In the genomic region with DNA sequence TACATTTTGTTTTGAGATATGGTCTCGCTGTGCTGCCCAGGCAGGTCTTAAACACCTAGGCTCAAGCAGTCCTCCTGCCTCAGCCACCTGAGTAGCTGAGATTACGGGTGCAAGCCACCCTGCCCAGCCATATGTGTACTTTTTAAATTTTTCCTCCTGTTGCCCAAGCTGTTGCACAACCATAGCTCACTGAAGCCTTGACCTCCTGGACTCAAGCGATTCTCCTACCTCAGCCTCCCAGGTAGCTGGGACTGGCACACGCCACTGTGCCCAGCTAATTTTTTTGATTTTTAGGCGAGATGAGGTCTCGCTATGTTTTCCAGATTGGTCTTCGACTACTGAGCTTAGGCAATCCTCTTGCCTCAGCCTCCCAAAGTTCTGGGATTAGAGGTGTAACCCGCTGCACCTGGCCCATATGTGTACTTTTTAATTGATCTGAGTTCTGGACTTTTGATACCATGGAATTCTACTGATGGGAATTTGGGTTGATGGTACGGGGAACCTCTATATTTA, we compare ENCODE assay signal across 1 cellular context.
TF ChIP-seq lines count a peak whose summit lies in the region.

No MANE protein-coding gene starts in this region.

TF ChIP-seq in HepG2, 621 proteins besides CTCF, POLR2A, EP300 and RAD21 (continued from another document and continues in another):
- TF ChIP-seq, protein P1, sequence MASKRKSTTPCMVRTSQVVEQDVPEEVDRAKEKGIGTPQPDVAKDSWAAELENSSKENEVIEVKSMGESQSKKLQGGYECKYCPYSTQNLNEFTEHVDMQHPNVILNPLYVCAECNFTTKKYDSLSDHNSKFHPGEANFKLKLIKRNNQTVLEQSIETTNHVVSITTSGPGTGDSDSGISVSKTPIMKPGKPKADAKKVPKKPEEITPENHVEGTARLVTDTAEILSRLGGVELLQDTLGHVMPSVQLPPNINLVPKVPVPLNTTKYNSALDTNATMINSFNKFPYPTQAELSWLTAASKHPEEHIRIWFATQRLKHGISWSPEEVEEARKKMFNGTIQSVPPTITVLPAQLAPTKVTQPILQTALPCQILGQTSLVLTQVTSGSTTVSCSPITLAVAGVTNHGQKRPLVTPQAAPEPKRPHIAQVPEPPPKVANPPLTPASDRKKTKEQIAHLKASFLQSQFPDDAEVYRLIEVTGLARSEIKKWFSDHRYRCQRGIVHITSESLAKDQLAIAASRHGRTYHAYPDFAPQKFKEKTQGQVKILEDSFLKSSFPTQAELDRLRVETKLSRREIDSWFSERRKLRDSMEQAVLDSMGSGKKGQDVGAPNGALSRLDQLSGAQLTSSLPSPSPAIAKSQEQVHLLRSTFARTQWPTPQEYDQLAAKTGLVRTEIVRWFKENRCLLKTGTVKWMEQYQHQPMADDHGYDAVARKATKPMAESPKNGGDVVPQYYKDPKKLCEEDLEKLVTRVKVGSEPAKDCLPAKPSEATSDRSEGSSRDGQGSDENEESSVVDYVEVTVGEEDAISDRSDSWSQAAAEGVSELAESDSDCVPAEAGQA (IDR thresholded peaks at IDR 0.05; ENCODE audit: low read depth): peak; percentile 45; the same call in 1 of the 2 replicates
- TF ChIP-seq, protein P1 (CRISPR knock-in tag; IDR thresholded peaks at IDR 0.05; ENCODE audit: borderline replicate concordance): no peak
- TF ChIP-seq ZNF589 (CRISPR knock-in tag; conservative IDR thresholded peaks at IDR 0.05) (0 out of 2 replicates have a peak, but pooled peaks have one; percentile 32), TOPORS (CRISPR knock-in tag; IDR thresholded peaks at IDR 0.05) (0 out of 2 replicates have a peak, but pooled peaks have one; percentile 52), SUZ12 (IDR thresholded peaks at IDR 0.05; ENCODE audit: low read depth, low read length) (no peak), SMARCC2 (IDR thresholded peaks at IDR 0.05) (peak; percentile 84; the same call in 1 of the 2 replicates), POLR2G (IDR thresholded peaks at IDR 0.05; ENCODE audit: low read depth, low read length) (no peak), HNRNPUL1 (IDR thresholded peaks at IDR 0.05; ENCODE audit: low read depth, low read length) (no peak), ZNF225 (CRISPR knock-in tag; IDR thresholded peaks at IDR 0.05) (no peak; the same call in 1 of the 2 replicates), MATR3 (CRISPR knock-in tag; IDR thresholded peaks at IDR 0.05) (no peak), MXD4 (CRISPR knock-in tag; IDR thresholded peaks at IDR 0.05) (0 out of 2 replicates have a peak, but pooled peaks have one; percentile 61), YEATS2 (CRISPR knock-in tag; IDR thresholded peaks at IDR 0.05; ENCODE audit: borderline replicate concordance) (peak; percentile 64; the same call in 1 of the 2 replicates), ZNF839 (CRISPR knock-in tag; IDR thresholded peaks at IDR 0.05; ENCODE audit: borderline replicate concordance) (0 out of 2 replicates have a peak, but pooled peaks have one; percentile 86), ZNF382 (CRISPR knock-in tag; IDR thresholded peaks at IDR 0.05; ENCODE audit: borderline replicate concordance) (no peak), NFYB (CRISPR knock-in tag; IDR thresholded peaks at IDR 0.05) (no peak; the same call in 1 of the 2 replicates), ZNF484 (CRISPR knock-in tag; IDR thresholded peaks at IDR 0.05; ENCODE audit: borderline replicate concordance, low read depth) (no peak), KLF13 (CRISPR knock-in tag; IDR thresholded peaks at IDR 0.05) (no peak), POLR2AphosphoS5 (IDR thresholded peaks at IDR 0.05; ENCODE audit: low read depth, low read length) (no peak), RCOR2 (CRISPR knock-in tag; IDR thresholded peaks at IDR 0.05) (peak; percentile 99), ZBTB3 (CRISPR knock-in tag; IDR thresholded peaks at IDR 0.05; ENCODE audit: borderline replicate concordance, low read depth) (0 out of 2 replicates have a peak, but pooled peaks have one; percentile 1), KDM5B (CRISPR knock-in tag; IDR thresholded peaks at IDR 0.05; ENCODE audit: borderline replicate concordance) (peak; percentile 37; the same call in 1 of the 2 replicates), ZSCAN25 (CRISPR knock-in tag; IDR thresholded peaks at IDR 0.05) (no peak; the same call in 1 of the 2 replicates), SIX4 (CRISPR knock-in tag; IDR thresholded peaks at IDR 0.05) (peak; percentile 70), REXO4 (CRISPR knock-in tag; IDR thresholded peaks at IDR 0.05; ENCODE audit: borderline replicate concordance) (no peak)
- TF ChIP-seq, protein P2, sequence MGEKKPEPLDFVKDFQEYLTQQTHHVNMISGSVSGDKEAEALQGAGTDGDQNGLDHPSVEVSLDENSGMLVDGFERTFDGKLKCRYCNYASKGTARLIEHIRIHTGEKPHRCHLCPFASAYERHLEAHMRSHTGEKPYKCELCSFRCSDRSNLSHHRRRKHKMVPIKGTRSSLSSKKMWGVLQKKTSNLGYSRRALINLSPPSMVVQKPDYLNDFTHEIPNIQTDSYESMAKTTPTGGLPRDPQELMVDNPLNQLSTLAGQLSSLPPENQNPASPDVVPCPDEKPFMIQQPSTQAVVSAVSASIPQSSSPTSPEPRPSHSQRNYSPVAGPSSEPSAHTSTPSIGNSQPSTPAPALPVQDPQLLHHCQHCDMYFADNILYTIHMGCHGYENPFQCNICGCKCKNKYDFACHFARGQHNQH (CRISPR knock-in tag; IDR thresholded peaks at IDR 0.05): peak; percentile 98
- TF ChIP-seq, protein P3, sequence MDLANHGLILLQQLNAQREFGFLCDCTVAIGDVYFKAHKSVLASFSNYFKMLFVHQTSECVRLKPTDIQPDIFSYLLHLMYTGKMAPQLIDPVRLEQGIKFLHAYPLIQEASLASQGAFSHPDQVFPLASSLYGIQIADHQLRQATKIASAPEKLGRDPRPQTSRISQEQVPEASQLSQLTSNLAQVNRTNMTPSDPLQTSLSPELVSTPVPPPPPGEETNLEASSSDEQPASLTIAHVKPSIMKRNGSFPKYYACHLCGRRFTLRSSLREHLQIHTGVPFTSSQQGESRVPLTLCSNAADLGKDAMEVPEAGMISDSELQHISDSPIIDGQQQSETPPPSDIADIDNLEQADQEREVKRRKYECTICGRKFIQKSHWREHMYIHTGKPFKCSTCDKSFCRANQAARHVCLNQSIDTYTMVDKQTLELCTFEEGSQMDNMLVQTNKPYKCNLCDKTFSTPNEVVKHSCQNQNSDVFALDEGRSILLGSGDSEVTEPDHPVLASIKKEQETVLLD (CRISPR knock-in tag; IDR thresholded peaks at IDR 0.05; ENCODE audit: low read depth): no peak
- TF ChIP-seq, protein P4, sequence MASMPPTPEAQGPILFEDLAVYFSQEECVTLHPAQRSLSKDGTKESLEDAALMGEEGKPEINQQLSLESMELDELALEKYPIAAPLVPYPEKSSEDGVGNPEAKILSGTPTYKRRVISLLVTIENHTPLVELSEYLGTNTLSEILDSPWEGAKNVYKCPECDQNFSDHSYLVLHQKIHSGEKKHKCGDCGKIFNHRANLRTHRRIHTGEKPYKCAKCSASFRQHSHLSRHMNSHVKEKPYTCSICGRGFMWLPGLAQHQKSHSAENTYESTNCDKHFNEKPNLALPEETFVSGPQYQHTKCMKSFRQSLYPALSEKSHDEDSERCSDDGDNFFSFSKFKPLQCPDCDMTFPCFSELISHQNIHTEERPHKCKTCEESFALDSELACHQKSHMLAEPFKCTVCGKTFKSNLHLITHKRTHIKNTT (CRISPR knock-in tag; IDR thresholded peaks at IDR 0.05): 0 out of 2 replicates have a peak, but pooled peaks have one; percentile 44
- TF ChIP-seq, protein P5, sequence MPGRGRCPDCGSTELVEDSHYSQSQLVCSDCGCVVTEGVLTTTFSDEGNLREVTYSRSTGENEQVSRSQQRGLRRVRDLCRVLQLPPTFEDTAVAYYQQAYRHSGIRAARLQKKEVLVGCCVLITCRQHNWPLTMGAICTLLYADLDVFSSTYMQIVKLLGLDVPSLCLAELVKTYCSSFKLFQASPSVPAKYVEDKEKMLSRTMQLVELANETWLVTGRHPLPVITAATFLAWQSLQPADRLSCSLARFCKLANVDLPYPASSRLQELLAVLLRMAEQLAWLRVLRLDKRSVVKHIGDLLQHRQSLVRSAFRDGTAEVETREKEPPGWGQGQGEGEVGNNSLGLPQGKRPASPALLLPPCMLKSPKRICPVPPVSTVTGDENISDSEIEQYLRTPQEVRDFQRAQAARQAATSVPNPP (CRISPR knock-in tag; IDR thresholded peaks at IDR 0.05): peak; percentile 61; the same call in 1 of the 2 replicates
- TF ChIP-seq, protein P6, sequence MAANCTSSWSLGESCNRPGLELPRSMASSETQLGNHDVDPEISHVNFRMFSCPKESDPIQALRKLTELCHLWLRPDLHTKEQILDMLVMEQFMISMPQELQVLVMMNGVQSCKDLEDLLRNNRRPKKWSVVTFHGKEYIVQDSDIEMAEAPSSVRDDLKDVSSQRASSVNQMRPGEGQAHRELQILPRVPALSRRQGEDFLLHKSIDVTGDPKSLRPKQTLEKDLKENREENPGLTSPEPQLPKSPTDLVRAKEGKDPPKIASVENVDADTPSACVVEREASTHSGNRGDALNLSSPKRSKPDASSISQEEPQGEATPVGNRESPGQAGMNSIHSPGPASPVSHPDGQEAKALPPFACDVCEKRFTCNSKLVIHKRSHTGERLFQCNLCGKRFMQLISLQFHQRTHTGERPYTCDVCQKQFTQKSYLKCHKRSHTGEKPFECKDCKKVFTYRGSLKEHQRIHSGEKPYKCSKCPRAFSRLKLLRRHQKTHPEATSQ (CRISPR knock-in tag; IDR thresholded peaks at IDR 0.05; ENCODE audit: borderline replicate concordance): peak; percentile 91; the same call in 1 of the 2 replicates
- TF ChIP-seq, protein P7, sequence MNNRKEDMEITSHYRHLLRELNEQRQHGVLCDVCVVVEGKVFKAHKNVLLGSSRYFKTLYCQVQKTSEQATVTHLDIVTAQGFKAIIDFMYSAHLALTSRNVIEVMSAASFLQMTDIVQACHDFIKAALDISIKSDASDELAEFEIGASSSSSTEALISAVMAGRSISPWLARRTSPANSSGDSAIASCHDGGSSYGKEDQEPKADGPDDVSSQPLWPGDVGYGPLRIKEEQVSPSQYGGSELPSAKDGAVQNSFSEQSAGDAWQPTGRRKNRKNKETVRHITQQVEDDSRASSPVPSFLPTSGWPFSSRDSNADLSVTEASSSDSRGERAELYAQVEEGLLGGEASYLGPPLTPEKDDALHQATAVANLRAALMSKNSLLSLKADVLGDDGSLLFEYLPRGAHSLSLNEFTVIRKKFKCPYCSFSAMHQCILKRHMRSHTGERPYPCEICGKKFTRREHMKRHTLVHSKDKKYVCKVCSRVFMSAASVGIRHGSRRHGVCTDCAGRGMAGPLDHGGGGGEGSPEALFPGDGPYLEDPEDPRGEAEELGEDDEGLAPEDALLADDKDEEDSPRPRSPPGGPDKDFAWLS (CRISPR knock-in tag; IDR thresholded peaks at IDR 0.05; ENCODE audit: borderline replicate concordance): no peak
- TF ChIP-seq, protein P8, sequence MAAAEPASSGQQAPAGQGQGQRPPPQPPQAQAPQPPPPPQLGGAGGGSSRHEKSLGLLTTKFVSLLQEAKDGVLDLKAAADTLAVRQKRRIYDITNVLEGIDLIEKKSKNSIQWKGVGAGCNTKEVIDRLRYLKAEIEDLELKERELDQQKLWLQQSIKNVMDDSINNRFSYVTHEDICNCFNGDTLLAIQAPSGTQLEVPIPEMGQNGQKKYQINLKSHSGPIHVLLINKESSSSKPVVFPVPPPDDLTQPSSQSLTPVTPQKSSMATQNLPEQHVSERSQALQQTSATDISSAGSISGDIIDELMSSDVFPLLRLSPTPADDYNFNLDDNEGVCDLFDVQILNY (CRISPR knock-in tag; conservative IDR thresholded peaks at IDR 0.05): no peak
- TF ChIP-seq, protein P9, sequence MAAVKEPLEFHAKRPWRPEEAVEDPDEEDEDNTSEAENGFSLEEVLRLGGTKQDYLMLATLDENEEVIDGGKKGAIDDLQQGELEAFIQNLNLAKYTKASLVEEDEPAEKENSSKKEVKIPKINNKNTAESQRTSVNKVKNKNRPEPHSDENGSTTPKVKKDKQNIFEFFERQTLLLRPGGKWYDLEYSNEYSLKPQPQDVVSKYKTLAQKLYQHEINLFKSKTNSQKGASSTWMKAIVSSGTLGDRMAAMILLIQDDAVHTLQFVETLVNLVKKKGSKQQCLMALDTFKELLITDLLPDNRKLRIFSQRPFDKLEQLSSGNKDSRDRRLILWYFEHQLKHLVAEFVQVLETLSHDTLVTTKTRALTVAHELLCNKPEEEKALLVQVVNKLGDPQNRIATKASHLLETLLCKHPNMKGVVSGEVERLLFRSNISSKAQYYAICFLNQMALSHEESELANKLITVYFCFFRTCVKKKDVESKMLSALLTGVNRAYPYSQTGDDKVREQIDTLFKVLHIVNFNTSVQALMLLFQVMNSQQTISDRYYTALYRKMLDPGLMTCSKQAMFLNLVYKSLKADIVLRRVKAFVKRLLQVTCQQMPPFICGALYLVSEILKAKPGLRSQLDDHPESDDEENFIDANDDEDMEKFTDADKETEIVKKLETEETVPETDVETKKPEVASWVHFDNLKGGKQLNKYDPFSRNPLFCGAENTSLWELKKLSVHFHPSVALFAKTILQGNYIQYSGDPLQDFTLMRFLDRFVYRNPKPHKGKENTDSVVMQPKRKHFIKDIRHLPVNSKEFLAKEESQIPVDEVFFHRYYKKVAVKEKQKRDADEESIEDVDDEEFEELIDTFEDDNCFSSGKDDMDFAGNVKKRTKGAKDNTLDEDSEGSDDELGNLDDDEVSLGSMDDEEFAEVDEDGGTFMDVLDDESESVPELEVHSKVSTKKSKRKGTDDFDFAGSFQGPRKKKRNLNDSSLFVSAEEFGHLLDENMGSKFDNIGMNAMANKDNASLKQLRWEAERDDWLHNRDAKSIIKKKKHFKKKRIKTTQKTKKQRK (IDR thresholded peaks at IDR 0.05; ENCODE audit: low read length): no peak
- TF ChIP-seq, protein P10, sequence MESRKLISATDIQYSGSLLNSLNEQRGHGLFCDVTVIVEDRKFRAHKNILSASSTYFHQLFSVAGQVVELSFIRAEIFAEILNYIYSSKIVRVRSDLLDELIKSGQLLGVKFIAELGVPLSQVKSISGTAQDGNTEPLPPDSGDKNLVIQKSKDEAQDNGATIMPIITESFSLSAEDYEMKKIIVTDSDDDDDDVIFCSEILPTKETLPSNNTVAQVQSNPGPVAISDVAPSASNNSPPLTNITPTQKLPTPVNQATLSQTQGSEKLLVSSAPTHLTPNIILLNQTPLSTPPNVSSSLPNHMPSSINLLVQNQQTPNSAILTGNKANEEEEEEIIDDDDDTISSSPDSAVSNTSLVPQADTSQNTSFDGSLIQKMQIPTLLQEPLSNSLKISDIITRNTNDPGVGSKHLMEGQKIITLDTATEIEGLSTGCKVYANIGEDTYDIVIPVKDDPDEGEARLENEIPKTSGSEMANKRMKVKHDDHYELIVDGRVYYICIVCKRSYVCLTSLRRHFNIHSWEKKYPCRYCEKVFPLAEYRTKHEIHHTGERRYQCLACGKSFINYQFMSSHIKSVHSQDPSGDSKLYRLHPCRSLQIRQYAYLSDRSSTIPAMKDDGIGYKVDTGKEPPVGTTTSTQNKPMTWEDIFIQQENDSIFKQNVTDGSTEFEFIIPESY (CRISPR knock-in tag; IDR thresholded peaks at IDR 0.05): peak; percentile 93
